In the genomic region with DNA sequence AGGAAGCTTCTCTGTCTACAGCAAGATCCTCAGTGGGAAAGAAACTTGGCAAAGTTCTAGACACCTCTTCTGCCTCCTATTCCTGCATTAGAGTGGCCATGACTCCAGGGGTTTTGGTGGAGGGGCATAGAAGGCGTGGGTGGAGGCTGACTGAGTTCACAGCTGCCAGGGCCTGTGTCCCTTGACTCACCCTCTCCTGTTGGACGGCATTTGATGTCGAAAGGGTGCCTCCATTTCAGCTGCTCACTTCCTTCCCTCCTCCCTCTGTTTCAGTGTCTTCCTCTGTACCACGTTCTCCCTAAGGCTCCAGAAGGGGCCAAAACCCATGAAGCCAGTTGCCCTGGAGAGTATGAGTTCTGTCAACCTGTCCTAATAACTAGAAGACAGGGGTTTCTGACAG, we compare ENCODE assay signal across 20 cellular contexts. TPM values are rescaled to one million over a fixed set of nuclear protein-coding genes. Genes with fewer than 3 reads are reported as not detected.
DNase-seq lines count a peak whose midpoint lies in the region; ATAC-seq and TF ChIP-seq lines count a peak whose summit lies in the region.
"Had no signal": no experiment of that assay in that cellular context is flagged by ENCODE, and none has a peak within 500 bp of the region (broad histone marks: within the 10 kb centered on the region; RNA-seq: fewer than 3 reads in every experiment).

No MANE protein-coding gene starts in this region.

- no peak overlapping the region for H3K56ac ChIP-seq in IMR-90 (ENCODE audit: extremely low read depth, insufficient read depth, low read length)

- H2AFZ ChIP-seq in IMR-90 (replicated peaks; ENCODE audit: low read length, poor library complexity), result no peak overlapping the region

- peaks cover 21 to 45% (median 28%) of the 10 kb centered on the region in 4 donors for H3K4me1 Mint-ChIP-seq in CD4-positive, CD25-positive, alpha-beta regulatory T cell
- peaks cover 39% of the 10 kb centered on the region for H3K4me1 Mint-ChIP-seq in brain

- H3K79me1 ChIP-seq in IMR-90 (ENCODE audit: low read depth in 1 of 2, low read length in 2 of 2), result peaks cover 27 to 48% of the 10 kb centered on the region in 2 experiments; a peak in 3 of 4 replicates

- in situ Hi-C loops in IMR-90 (cut with MboI; ENCODE audit: low sequenced_read_pairs), result no loop called here

- TF ChIP-seq RAD21 in IMR-90 (IDR thresholded peaks at IDR 0.05; ENCODE audit: low read length), result no peak

- no peaks in the 10 kb centered on the region for H3K9me3 Mint-ChIP-seq in CD4-positive, CD25-positive, alpha-beta regulatory T cell
- H3K9me3 Mint-ChIP-seq in brain, result peaks cover 0 to 3% (median 0%) of the 10 kb centered on the region in 5 experiments
- H3K9me3 Mint-ChIP-seq: activated naive CD4-positive, alpha-beta T cell treated with anti-CD3 and anti-CD28 coated beads for 36 hours; CD8-positive, alpha-beta memory T cell had no signal

- no peak overlapping the region for H3K14ac ChIP-seq in IMR-90 (replicated peaks; ENCODE audit: low read depth, low read length)

- no peaks in the 10 kb centered on the region for H3K27me3 ChIP-seq in CD4-positive, CD25-positive, alpha-beta regulatory T cell (ENCODE audit: control insufficient read depth, insufficient read depth, low read length)
- H3K27me3 ChIP-seq in IMR-90 (ENCODE audit: control insufficient read depth, insufficient read depth, low read length) (no peaks in the 10 kb centered on the region), neutrophil (no peaks in the 10 kb centered on the region)

- no peak overlapping the region for H4K91ac ChIP-seq in IMR-90 (ENCODE audit: insufficient read depth, low read depth, low read length)

- H3K9ac ChIP-seq in IMR-90 (ENCODE audit: low read depth, low read length), result no peak overlapping the region

- H3K4me3 Mint-ChIP-seq in CD4-positive, CD25-positive, alpha-beta regulatory T cell, result peak overlapping the region in 3 of 4 donors; percentile 32 to 99 (median 55)
- H3K4me3 Mint-ChIP-seq in brain, result peak overlapping the region in 3 of 5 experiments; percentile 45 to 78 (median 59)
- H3K4me3 Mint-ChIP-seq: activated naive CD4-positive, alpha-beta T cell treated with anti-CD3 and anti-CD28 coated beads for 36 hours had no signal

- H3K4me1 ChIP-seq in CD4-positive, CD25-positive, alpha-beta regulatory T cell (ENCODE audit: control insufficient read depth, insufficient read depth, low read length, poor library complexity, severe bottlenecking), result peaks cover 28% of the 10 kb centered on the region
- H3K4me1 ChIP-seq in IMR-90 (ENCODE audit: control insufficient read depth, insufficient read depth, low read length) (peaks cover 9% of the 10 kb centered on the region), neutrophil (ENCODE audit: control insufficient read depth in 1 of 2, insufficient read depth in 1 of 2, low read depth in 1 of 2, low read length in 1 of 2) (peaks cover 52 to 55% of the 10 kb centered on the region in 2 experiments)

- H3K4me3 ChIP-seq in CD4-positive, CD25-positive, alpha-beta regulatory T cell (ENCODE audit: low read depth, low read length), result no peak overlapping the region
- H3K4me3 ChIP-seq in IMR-90 (ENCODE audit: insufficient read depth, low read depth, low read length) (no peak overlapping the region), neutrophil (ENCODE audit: low read depth in 1 of 2, low read length in 1 of 2) (no peak overlapping the region)
- H3K4me3 ChIP-seq: K562 had no signal

- no peaks in the 10 kb centered on the region for H3K27me3 Mint-ChIP-seq in CD4-positive, CD25-positive, alpha-beta regulatory T cell
- peaks cover 3% of the 10 kb centered on the region for H3K27me3 Mint-ChIP-seq in brain
- H3K27me3 Mint-ChIP-seq: CD8-positive, alpha-beta memory T cell had no signal

- ATAC-seq in CD4-positive, CD25-positive, alpha-beta regulatory T cell (ENCODE audit: low read depth in 2 of 2), result no peak
- ATAC-seq in IMR-90 (ENCODE audit: low read depth) (no peak), GM21529 (IDR thresholded peaks at IDR 0.05; ENCODE audit: unreplicated experiment) (no peak), GM21737 (IDR thresholded peaks at IDR 0.05; ENCODE audit: unreplicated experiment) (no peak)
- ATAC-seq: K562 had no signal

- H3K9me1 ChIP-seq in IMR-90 (ENCODE audit: insufficient read depth, low read length), result peaks cover 7% of the 10 kb centered on the region

- peaks cover 11% of the 10 kb centered on the region for H3K36me3 ChIP-seq in CD4-positive, CD25-positive, alpha-beta regulatory T cell (ENCODE audit: control insufficient read depth, insufficient read depth, low read length)
- H3K36me3 ChIP-seq in IMR-90 (ENCODE audit: control insufficient read depth, insufficient read depth, low read length), result peaks cover 10% of the 10 kb centered on the region; the same call in 1 of the 2 replicates
- H3K36me3 ChIP-seq in neutrophil, result peaks cover 32% of the 10 kb centered on the region

- POLR2A ChIA-PET in IMR-90 (lab: Charles Lee; ENCODE audit: unreplicated experiment), result no interaction called here

- 78% methylated on average over 3 of the region's 4 CpGs; no CpG with 5 or more reads in 1 of the 2 experiments for WGBS in IMR-90 (ENCODE audit: extremely low coverage in 2 of 2, insufficient read length in 1 of 2), 2 experiments

- H4K8ac ChIP-seq in IMR-90 (ENCODE audit: low read depth in 2 of 2, low read length in 2 of 2), result no peak overlapping the region

- H3K9me3 ChIP-seq in CD4-positive, CD25-positive, alpha-beta regulatory T cell (ENCODE audit: control insufficient read depth in 2 of 2, low read length in 2 of 2), result no peaks in the 10 kb centered on the region
- H3K9me3 ChIP-seq in IMR-90 (ENCODE audit: control insufficient read depth, insufficient read depth, low read length) (no peaks in the 10 kb centered on the region), neutrophil (no peaks in the 10 kb centered on the region)

- no peak for TF ChIP-seq POLR2A in IMR-90 (IDR thresholded peaks at IDR 0.05; ENCODE audit: low read depth, low read length)

- H2AK9ac ChIP-seq in IMR-90 (replicated peaks; ENCODE audit: low read depth, low read length, poor library complexity), result no peak overlapping the region

- dilution Hi-C loops in IMR-90 (cut with HindIII; ENCODE audit: low sequenced_read_pairs, unreplicated experiment), result no loop called here

- H3K23ac ChIP-seq in IMR-90 (ENCODE audit: low read depth, low read length), result no peak overlapping the region

- H3K36me3 Mint-ChIP-seq in CD4-positive, CD25-positive, alpha-beta regulatory T cell, result peaks cover 1% of the 10 kb centered on the region
- H3K36me3 Mint-ChIP-seq in brain, result peaks cover 11% of the 10 kb centered on the region

- H4K5ac ChIP-seq in IMR-90 (ENCODE audit: low read depth, low read length), result no peak overlapping the region

- H3K27ac ChIP-seq in CD4-positive, CD25-positive, alpha-beta regulatory T cell (ENCODE audit: insufficient read depth, low read length, poor library complexity, severe bottlenecking), result no peak overlapping the region
- H3K27ac ChIP-seq in IMR-90 (ENCODE audit: insufficient read depth, low read length), result no peak overlapping the region
- H3K27ac ChIP-seq in neutrophil, result peak overlapping the region; percentile 61

- H2BK15ac ChIP-seq in IMR-90 (ENCODE audit: low read depth, low read length), result no peak overlapping the region

- no peak overlapping the region for H3K18ac ChIP-seq in IMR-90 (ENCODE audit: low read depth, low read length)

- H2BK5ac ChIP-seq in IMR-90 (ENCODE audit: low read depth, low read length, poor library complexity, severe bottlenecking), result no peak overlapping the region

- no peak overlapping the region for H3K4ac ChIP-seq in IMR-90 (ENCODE audit: low read depth, low read length)

- no TSS peak for BruUV-seq in IMR-90 (replicated peaks; lab: Mats Ljungman, UMichigan)

- peaks cover 18% of the 10 kb centered on the region for H4K20me1 ChIP-seq in IMR-90 (ENCODE audit: insufficient read depth, low read length)

- TF ChIP-seq CTCF in IMR-90 (conservative IDR thresholded peaks at IDR 0.05; ENCODE audit: low read depth, low read length) (no peak), brain (conservative IDR thresholded peaks at IDR 0.05) (no peak), neutrophil (IDR thresholded peaks at IDR 0.05) (no peak)

- no peak overlapping the region for H2AK5ac ChIP-seq in IMR-90 (ENCODE audit: low read depth, low read length)

- no peak overlapping the region for H3K4me2 ChIP-seq in IMR-90 (ENCODE audit: low read depth, low read length)

- no peak overlapping the region for H3K27ac Mint-ChIP-seq in CD4-positive, CD25-positive, alpha-beta regulatory T cell
- peak overlapping the region in 1 of 5 experiments; percentile 41 for H3K27ac Mint-ChIP-seq in brain
- H3K27ac Mint-ChIP-seq: activated naive CD4-positive, alpha-beta T cell treated with anti-CD3 and anti-CD28 coated beads for 36 hours had no signal

- DNase-seq in CD4-positive, CD25-positive, alpha-beta regulatory T cell, result no peak
- DNase-seq in IMR-90, result no peak
- no peak for DNase-seq in mesenteric fat pad (ENCODE audit: low spot score)
- no peak for DNase-seq in kidney glomerular epithelial cell (lab: John Stamatoyannopoulos, UW)
- DNase-seq: activated naive CD4-positive, alpha-beta T cell treated with anti-CD3 and anti-CD28 coated beads for 36 hours; CD8-positive, alpha-beta memory T cell; cerebellar nuclear complex; kidney; NCI-H187; NCI-H774; stimulated activated CD4-positive, alpha-beta T cell treated with anti-CD3 and anti-CD28 coated beads, Interleukin-2, amount 100 ng/mL, for 48 hours had no signal

- CTCF ChIA-PET in IMR-90 (lab: Yijun Ruan, JAX), result no interaction called here

- no peak overlapping the region for H2BK20ac ChIP-seq in IMR-90 (ENCODE audit: low read depth, low read length)

- H2BK120ac ChIP-seq in IMR-90 (ENCODE audit: low read depth, low read length), result no peak overlapping the region

- intact Hi-C loops in IMR-90 (cut with micrococcal nuclease), result no loop called here

RNA-seq across cellular contexts. Expression of a gene that starts 0.6 kb away (rescaled TPM):
- 5.1 TPM for total RNA-seq in CD4-positive, CD25-positive, alpha-beta regulatory T cell
- polyA plus RNA-seq in CD4-positive, CD25-positive, alpha-beta regulatory T cell, result 1 to 10 TPM; 1.7 to 6.2 (median 5.3) TPM
- total RNA-seq in IMR-90 (2012; rRNA removed) (0.28 and 0.54 TPM in 2 replicates), mesenteric fat pad (1.8 TPM)
- polyA plus RNA-seq in IMR-90 (2012; rRNA removed) (2.3 and 3.3 TPM in 2 replicates), brain (ENCODE audit: insufficient read depth, low read depth, low replicate concordance) (8.4 TPM)
- polyA plus RNA-seq in IMR-90 (2012; cell fraction: cytosol; rRNA removed), result 2.8 and 4.2 TPM in 2 replicates
- 5.5 and 15.6 TPM in 2 replicates for polyA plus RNA-seq in IMR-90 (2012; cell fraction: nucleus; rRNA removed; ENCODE audit: low replicate concordance)

RNA-seq across cellular contexts. Expression of a gene that starts 2.1 kb away (rescaled TPM):
- total RNA-seq in CD4-positive, CD25-positive, alpha-beta regulatory T cell, result 64.0 TPM
- polyA plus RNA-seq in CD4-positive, CD25-positive, alpha-beta regulatory T cell, result 10 to 100 TPM; 12.0 to 14.4 (median 14.1) TPM
- total RNA-seq in IMR-90 (2012; rRNA removed), result 33.9 and 37.3 TPM in 2 replicates
- polyA plus RNA-seq in IMR-90 (2012; rRNA removed), result 33.3 and 34.7 TPM in 2 replicates
- polyA plus RNA-seq in IMR-90 (2012; cell fraction: cytosol; rRNA removed), result 22.0 and 23.5 TPM in 2 replicates
- 75.0 and 118 TPM in 2 replicates for polyA plus RNA-seq in IMR-90 (2012; cell fraction: nucleus; rRNA removed; ENCODE audit: low replicate concordance)
- polyA plus RNA-seq in brain (ENCODE audit: insufficient read depth, low read depth, low replicate concordance), result 70.1 TPM
- total RNA-seq in mesenteric fat pad, result 67.2 TPM

RNA-seq across cellular contexts. Expression of a gene that starts 10.7 kb away (rescaled TPM):
- 29.9 TPM for total RNA-seq in CD4-positive, CD25-positive, alpha-beta regulatory T cell
- polyA plus RNA-seq in CD4-positive, CD25-positive, alpha-beta regulatory T cell, result 10 to 100 TPM; 29.8 to 45.9 (median 36.7) TPM
- 18.3 and 32.6 TPM in 2 replicates for total RNA-seq in IMR-90 (2012; rRNA removed)
- polyA plus RNA-seq in IMR-90 (2012; rRNA removed), result 43.1 and 45.8 TPM in 2 replicates
- polyA plus RNA-seq in IMR-90 (2012; cell fraction: cytosol; rRNA removed), result 26.0 and 46.2 TPM in 2 replicates
- polyA plus RNA-seq in IMR-90 (2012; cell fraction: nucleus; rRNA removed; ENCODE audit: low replicate concordance), result 21.8 and 26.8 TPM in 2 replicates
- polyA plus RNA-seq in brain (ENCODE audit: insufficient read depth, low read depth, low replicate concordance), result 31.9 TPM
- 78.3 TPM for total RNA-seq in mesenteric fat pad

RNA-seq across cellular contexts. Expression of a gene that starts 14.3 kb away (rescaled TPM):
- total RNA-seq in CD4-positive, CD25-positive, alpha-beta regulatory T cell, result not detected
- polyA plus RNA-seq in CD4-positive, CD25-positive, alpha-beta regulatory T cell, result not detected
- 0.28 TPM in 1 of 2 replicates, not detected in the other for total RNA-seq in IMR-90 (2012; rRNA removed)
- polyA plus RNA-seq in IMR-90 (2012; rRNA removed), result not detected in 2 replicates
- not detected in 2 replicates for polyA plus RNA-seq in IMR-90 (2012; cell fraction: cytosol; rRNA removed)
- polyA plus RNA-seq in IMR-90 (2012; cell fraction: nucleus; rRNA removed; ENCODE audit: low replicate concordance), result 0.21 TPM in 2 replicates
- polyA plus RNA-seq in brain (ENCODE audit: insufficient read depth, low read depth, low replicate concordance), result not detected
- total RNA-seq in mesenteric fat pad, result not detected
- total RNA-seq: activated CD8-positive, alpha-beta memory T cell treated with anti-CD3 and anti-CD28 coated beads for 36 hours; activated naive CD4-positive, alpha-beta T cell treated with anti-CD3 and anti-CD28 coated beads for 36 hours; H1; K562; kidney; myocyte; urinary bladder had no signal
- polyA plus RNA-seq: CD8-positive, alpha-beta memory T cell; H1; K562; urinary bladder had no signal

RNA-seq across cellular contexts. Expression of a gene that starts 36.9 kb away (rescaled TPM):
- total RNA-seq in CD4-positive, CD25-positive, alpha-beta regulatory T cell, result 3.7 TPM
- 1 to 10 TPM in 1 of 4 donors, under 1 TPM in 3; 0.13 to 2.0 (median 0.57) TPM for polyA plus RNA-seq in CD4-positive, CD25-positive, alpha-beta regulatory T cell
- under 0.01 TPM in 1 of 2 replicates, not detected in the other for total RNA-seq in IMR-90 (2012; rRNA removed)
- polyA plus RNA-seq in IMR-90 (2012; rRNA removed), result 0.57 and 0.67 TPM in 2 replicates
- 0.19 and 0.32 TPM in 2 replicates for polyA plus RNA-seq in IMR-90 (2012; cell fraction: cytosol; rRNA removed)
- 6.4 and 13.6 TPM in 2 replicates for polyA plus RNA-seq in IMR-90 (2012; cell fraction: nucleus; rRNA removed; ENCODE audit: low replicate concordance)
- polyA plus RNA-seq in brain (ENCODE audit: insufficient read depth, low read depth, low replicate concordance), result 319 TPM
- total RNA-seq in mesenteric fat pad, result 1.4 TPM
